1 cellular context compared by ENCODE assay signal in genomic region chr11:61507012-61507768, GRCh38.
TF ChIP-seq lines count a peak whose summit lies in the region.

No MANE protein-coding gene starts in this region.

TF ChIP-seq in GM23338, 12 proteins besides CTCF, POLR2A, EP300 and RAD21 (continued from another document):
- no peak for TF ChIP-seq ZNF462 (CRISPR knock-in tag; IDR thresholded peaks at IDR 0.05)
- TF ChIP-seq ZNF331 (CRISPR knock-in tag; IDR thresholded peaks at IDR 0.05; ENCODE audit: low read depth) = no peak
- no peak for TF ChIP-seq STAT1 (IDR thresholded peaks at IDR 0.05; ENCODE audit: unreplicated experiment)
- no peak for TF ChIP-seq ZNF114 (CRISPR knock-in tag; IDR thresholded peaks at IDR 0.05)
- no peak for TF ChIP-seq NANOG (IDR thresholded peaks at IDR 0.05; ENCODE audit: borderline replicate concordance)
- no peak for TF ChIP-seq POLR2AphosphoS5 (IDR thresholded peaks at IDR 0.05; ENCODE audit: low read depth)
- no peak for TF ChIP-seq JUNB (IDR thresholded peaks at IDR 0.05; ENCODE audit: unreplicated experiment)
- TF ChIP-seq EZH2 (IDR thresholded peaks at IDR 0.05; ENCODE audit: low read depth, unreplicated experiment) = no peak
- no peak for TF ChIP-seq ETS1 (IDR thresholded peaks at IDR 0.05)
- TF ChIP-seq EZH2phosphoT487 (IDR thresholded peaks at IDR 0.05; ENCODE audit: unreplicated experiment) = no peak
- no peak for TF ChIP-seq CREB1 (CRISPR knock-in tag; IDR thresholded peaks at IDR 0.05; ENCODE audit: low read depth)
